Comparison of ENCODE assay signal across 12 cellular contexts in the genomic region with DNA sequence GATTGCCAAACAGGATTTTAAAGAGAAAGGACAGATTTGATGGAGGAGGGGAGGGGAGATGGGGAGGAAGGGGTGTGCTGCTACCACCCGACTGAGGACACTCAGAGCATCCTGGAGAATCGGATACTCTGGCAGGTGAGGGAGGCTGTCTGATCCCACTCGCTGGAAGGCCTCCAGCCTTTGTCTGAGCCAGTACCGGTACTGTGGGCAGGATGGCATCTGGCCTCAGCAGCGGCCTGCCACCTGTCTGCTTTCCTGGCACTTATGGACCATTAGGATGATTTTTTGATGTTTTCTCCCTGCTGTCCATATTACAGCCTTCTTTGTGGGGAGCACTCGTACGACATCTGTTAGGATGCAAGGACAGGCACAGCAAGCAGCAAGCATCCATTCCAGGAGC. TPM values are rescaled to one million over a fixed set of nuclear protein-coding genes. Genes with fewer than 3 reads are reported as not detected.
DNase-seq lines count a peak whose midpoint lies in the region; ATAC-seq and TF ChIP-seq lines count a peak whose summit lies in the region.
"Had no signal": no experiment of that assay in that cellular context is flagged by ENCODE, and none has a peak within 500 bp of the region (broad histone marks: within the 10 kb centered on the region; RNA-seq: fewer than 3 reads in every experiment).

No MANE protein-coding gene starts in this region.

- peak overlapping the region; percentile 20 for H3K27ac Mint-ChIP-seq in activated naive CD8-positive, alpha-beta T cell treated with anti-CD3 and anti-CD28 coated beads, Interleukin-2, amount 10 ng/mL, durations not matched to agents 7 days and 5 days
- no peak overlapping the region for H3K27ac Mint-ChIP-seq in activated naive CD8-positive, alpha-beta T cell treated with anti-CD3 and anti-CD28 coated beads for 36 hours
- peak overlapping the region; percentile 85 for H3K27ac Mint-ChIP-seq in T-cell

- TF ChIP-seq POLR2A in upper lobe of left lung (IDR thresholded peaks at IDR 0.05) = no peak

- no peak for TF ChIP-seq EP300 in upper lobe of left lung (IDR thresholded peaks at IDR 0.05)

- H3K27me3 Mint-ChIP-seq in activated naive CD8-positive, alpha-beta T cell treated with anti-CD3 and anti-CD28 coated beads, Interleukin-2, amount 10 ng/mL, durations not matched to agents 7 days and 5 days = no peaks in the 10 kb centered on the region
- no peaks in the 10 kb centered on the region for H3K27me3 Mint-ChIP-seq in activated naive CD8-positive, alpha-beta T cell treated with anti-CD3 and anti-CD28 coated beads for 36 hours
- H3K27me3 Mint-ChIP-seq in T-cell = no peaks in the 10 kb centered on the region

- intact Hi-C loops in right cardiac atrium (cut with DNase I) = no loop called here

- no peak for TF ChIP-seq CTCF in upper lobe of left lung (IDR thresholded peaks at IDR 0.05)

- 63% methylated on average over 7 of the region's 7 CpGs for WGBS in right cardiac atrium
- 74 to 85% methylated on average over 7 of the region's 7 CpGs for WGBS in upper lobe of left lung, 2 donors

- POLR2A ChIA-PET in activated naive CD8-positive, alpha-beta T cell treated with anti-CD3 and anti-CD28 coated beads, Interleukin-2, amount 10 ng/mL, durations not matched to agents 7 days and 5 days (lab: Charles Lee) = no interaction called here
- POLR2A ChIA-PET in T-cell (lab: Charles Lee) = interaction anchor here in 1 of 2 donors (0.8 kb wide), 1 partner anchor 12 kb away, joined by 3 read pairs; no protein-coding TSS in a partner anchor

- CTCF ChIA-PET in T-cell (lab: Charles Lee) = interaction anchor here (0.7 to 1.3 kb wide), 2 partner anchors 63 to 93 kb away, joined by 3 to 5 read pairs; no protein-coding TSS in a partner anchor

- H3K9me3 Mint-ChIP-seq in activated naive CD8-positive, alpha-beta T cell treated with anti-CD3 and anti-CD28 coated beads, Interleukin-2, amount 10 ng/mL, durations not matched to agents 7 days and 5 days = no peaks in the 10 kb centered on the region
- no peaks in the 10 kb centered on the region for H3K9me3 Mint-ChIP-seq in activated naive CD8-positive, alpha-beta T cell treated with anti-CD3 and anti-CD28 coated beads for 36 hours
- no peaks in the 10 kb centered on the region for H3K9me3 Mint-ChIP-seq in T-cell

- H3K4me1 ChIP-seq in right cardiac atrium (ENCODE audit: control insufficient read depth, insufficient read depth, low read length) (peaks cover 43% of the 10 kb centered on the region), upper lobe of left lung (peaks cover 46 to 74% (median 49%) of the 10 kb centered on the region in 4 donors)

- ATAC-seq in activated naive CD8-positive, alpha-beta T cell treated with anti-CD3 and anti-CD28 coated beads, Interleukin-2, amount 10 ng/mL, durations not matched to agents 7 days and 5 days (ENCODE audit: low read depth) = no peak
- ATAC-seq in T-cell (replicated peaks in 1 of 4) (no peak), right cardiac atrium (peak in 1 of 2 donors; percentile 25), upper lobe of left lung (ENCODE audit: low FRiP score in 2 of 2) (no peak), GM21390 (IDR thresholded peaks at IDR 0.05; ENCODE audit: unreplicated experiment) (no peak)

- peak overlapping the region; percentile 81 for H3K27ac ChIP-seq in right cardiac atrium (ENCODE audit: low read length)
- H3K27ac ChIP-seq in upper lobe of left lung = peak overlapping the region; percentile 10 to 61 (median 42)
- H3K27ac ChIP-seq: testis had no signal

- H3K27me3 ChIP-seq in right cardiac atrium (ENCODE audit: control insufficient read depth, insufficient read depth) (no peaks in the 10 kb centered on the region), upper lobe of left lung (no peaks in the 10 kb centered on the region)
- H3K27me3 ChIP-seq: testis had no signal

- H3K4me3 Mint-ChIP-seq in activated naive CD8-positive, alpha-beta T cell treated with anti-CD3 and anti-CD28 coated beads, Interleukin-2, amount 10 ng/mL, durations not matched to agents 7 days and 5 days = no peak overlapping the region
- no peak overlapping the region for H3K4me3 Mint-ChIP-seq in activated naive CD8-positive, alpha-beta T cell treated with anti-CD3 and anti-CD28 coated beads for 36 hours
- peak overlapping the region in 2 of 3 donors; percentile 35 to 62 for H3K4me3 Mint-ChIP-seq in T-cell

- H3K36me3 Mint-ChIP-seq in activated naive CD8-positive, alpha-beta T cell treated with anti-CD3 and anti-CD28 coated beads, Interleukin-2, amount 10 ng/mL, durations not matched to agents 7 days and 5 days = peaks cover 53% of the 10 kb centered on the region
- no peaks in the 10 kb centered on the region for H3K36me3 Mint-ChIP-seq in activated naive CD8-positive, alpha-beta T cell treated with anti-CD3 and anti-CD28 coated beads for 36 hours
- peaks cover 25% of the 10 kb centered on the region for H3K36me3 Mint-ChIP-seq in T-cell

- DNase-seq in activated naive CD8-positive, alpha-beta T cell treated with anti-CD3 and anti-CD28 coated beads, Interleukin-2, amount 10 ng/mL, durations not matched to agents 7 days and 5 days = no peak
- DNase-seq in activated naive CD8-positive, alpha-beta T cell treated with anti-CD3 and anti-CD28 coated beads for 36 hours = no peak
- DNase-seq in T-cell (no peak), right cardiac atrium (peak in 1 of 3 donors; percentile 47), upper lobe of left lung (no peak), HK-2 (ENCODE audit: unreplicated experiment) (no peak), amygdala (lab: John Stamatoyannopoulos, UW) (no peak)
- DNase-seq: activated CD4-positive, alpha-beta T cell treated with anti-CD3 and anti-CD28 coated beads for 4 hours; NK-92 treated with Interleukin-12 subunit alpha and Interleukin-12 subunit beta, amount 100 ng/mL, for 24 hours; retina; testis had no signal

- H3K36me3 ChIP-seq in upper lobe of left lung = peaks cover 0 to 24% (median 2%) of the 10 kb centered on the region in 4 donors

- H3K9me3 ChIP-seq in right cardiac atrium (ENCODE audit: control insufficient read depth, low read length) = no peaks in the 10 kb centered on the region
- no peaks in the 10 kb centered on the region for H3K9me3 ChIP-seq in upper lobe of left lung
- H3K9me3 ChIP-seq: testis had no signal

- peaks cover 25% of the 10 kb centered on the region for H3K4me1 Mint-ChIP-seq in activated naive CD8-positive, alpha-beta T cell treated with anti-CD3 and anti-CD28 coated beads, Interleukin-2, amount 10 ng/mL, durations not matched to agents 7 days and 5 days
- peaks cover 21% of the 10 kb centered on the region for H3K4me1 Mint-ChIP-seq in activated naive CD8-positive, alpha-beta T cell treated with anti-CD3 and anti-CD28 coated beads for 36 hours
- H3K4me1 Mint-ChIP-seq in T-cell = peaks cover 56 to 78% (median 74%) of the 10 kb centered on the region in 3 donors

- H3K4me3 ChIP-seq in right cardiac atrium (ENCODE audit: low read length) (no peak overlapping the region), upper lobe of left lung (no peak overlapping the region)
- H3K4me3 ChIP-seq: testis had no signal

RNA-seq across cellular contexts. Expression of a gene that starts 11.4 kb away (rescaled TPM):
- 10 to 100 TPM; 64.5 to 67.2 TPM for total RNA-seq in activated naive CD8-positive, alpha-beta T cell treated with anti-CD3 and anti-CD28 coated beads, Interleukin-2, amount 10 ng/mL, durations not matched to agents 7 days and 5 days
- total RNA-seq in activated naive CD8-positive, alpha-beta T cell treated with anti-CD3 and anti-CD28 coated beads for 36 hours = 1 to 10 TPM; 5.3 to 6.4 TPM
- total RNA-seq in T-cell (10 to 100 TPM; 45.5 to 93.1 (median 84.9) TPM), right cardiac atrium (100 to 1,000 TPM in 3 of 4 donors, 10 to 100 TPM in 1; 97.0 to 132 (median 112) TPM), upper lobe of left lung (100 to 1,000 TPM in 2 of 6 donors, 10 to 100 TPM in 4; 54.0 to 152 (median 90.5) TPM)
- 65.7 TPM for polyA plus RNA-seq in right cardiac atrium

Comparison
In these comparisons a context has a peak if more than half of its experiments do, and no peak if none do; other contexts are left out.
1. RNA of a gene that starts 11.4 kb away (total RNA-seq): 97.0 to 132 TPM in right cardiac atrium, 54.0 to 152 TPM in upper lobe of left lung, 45.5 to 93.1 TPM in T-cell and 64.5 to 67.2 TPM in activated naive CD8-positive, alpha-beta T cell treated with anti-CD3 and anti-CD28 coated beads, Interleukin-2, amount 10 ng/mL, durations not matched to agents 7 days and 5 days; 5.3 to 6.4 TPM in activated naive CD8-positive, alpha-beta T cell treated with anti-CD3 and anti-CD28 coated beads for 36 hours; every median in the first group is over 4 times any median in the second.
2. H3K4me3 Mint-ChIP-seq: peak in T-cell (2 of 3); none in activated naive CD8-positive, alpha-beta T cell treated with anti-CD3 and anti-CD28 coated beads, Interleukin-2, amount 10 ng/mL, durations not matched to agents 7 days and 5 days (single experiment) and activated naive CD8-positive, alpha-beta T cell treated with anti-CD3 and anti-CD28 coated beads for 36 hours (single experiment).